ENCODE assay signal across 9 cellular contexts in the genomic region with DNA sequence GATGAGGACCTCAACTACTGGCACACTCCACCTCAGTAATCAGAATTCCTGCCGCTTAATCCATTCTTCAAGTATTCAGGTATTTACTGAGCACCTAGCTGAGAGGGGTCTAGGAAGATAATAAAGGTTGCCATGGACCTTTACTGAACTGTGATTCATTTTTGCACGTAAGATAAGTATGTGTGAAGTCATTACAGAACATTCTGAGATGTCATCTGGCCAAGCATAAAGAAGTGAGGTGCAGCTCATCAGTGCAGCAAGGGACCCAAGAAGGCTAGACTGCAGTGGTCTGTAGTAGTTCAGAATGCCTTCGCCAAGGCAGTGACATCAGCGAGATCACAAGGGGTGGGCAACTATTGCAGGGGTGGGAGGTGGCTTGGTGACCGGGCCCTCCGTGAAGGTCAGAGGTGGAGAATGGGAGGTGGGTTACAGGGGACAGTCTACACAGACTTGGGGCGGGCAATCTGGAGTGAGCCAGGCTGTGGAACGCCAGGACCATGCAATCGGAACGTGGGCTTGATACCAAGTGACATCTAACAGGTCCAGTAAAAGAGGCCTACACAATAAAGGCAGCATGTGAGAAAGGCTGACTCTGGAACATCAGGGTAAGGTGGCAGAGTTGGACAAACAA.
A peak's percentile ranks its signal among the peaks of the same experiment; 100 is the strongest.
DNase-seq lines count a peak whose midpoint lies in the region; ATAC-seq and TF ChIP-seq lines count a peak whose summit lies in the region.
"Had no signal": no experiment of that assay in that cellular context is flagged by ENCODE, and none has a peak within 500 bp of the region (broad histone marks: within the 10 kb centered on the region; RNA-seq: fewer than 3 reads in every experiment).

No MANE protein-coding gene starts in this region.

- no peak overlapping the region for H2AFZ ChIP-seq in Karpas-422 (ENCODE audit: low read length)

- H3K27me3 Mint-ChIP-seq in nephron (ENCODE audit: low read depth) = no peaks in the 10 kb centered on the region

- peaks cover 5% of the 10 kb centered on the region for H3K36me3 Mint-ChIP-seq in nephron (ENCODE audit: low read depth)

- H3K4me2 ChIP-seq in Karpas-422 (ENCODE audit: low read depth, low read length, poor library complexity, severe bottlenecking) = peak overlapping the region; percentile 86

- H3K9me3 Mint-ChIP-seq in nephron = no peaks in the 10 kb centered on the region

- H3K4me3 Mint-ChIP-seq in nephron = peak overlapping the region in 2 of 3 experiments; percentile 54 to 60

- H3K9me2 ChIP-seq in Karpas-422 (replicated peaks; ENCODE audit: insufficient read depth, low read length) = no peaks in the 10 kb centered on the region

- no peak for TF ChIP-seq CTCF in 22Rv1 (IDR thresholded peaks at IDR 0.05)
- TF ChIP-seq CTCF in nephron (IDR thresholded peaks at IDR 0.05; ENCODE audit: unreplicated experiment in 3 of 3) = no peak

- H3K9ac ChIP-seq in Karpas-422 (ENCODE audit: low read length) = peak overlapping the region; percentile 81

- H3K9me3 ChIP-seq in Karpas-422 (ENCODE audit: low read length) = no peaks in the 10 kb centered on the region

- H3K27ac ChIP-seq in 22Rv1 = peak overlapping the region; percentile 54
- peak overlapping the region; percentile 100 for H3K27ac ChIP-seq in Karpas-422 (ENCODE audit: low read length)
- peak overlapping the region; percentile 66 for H3K27ac ChIP-seq in cingulate gyrus (ENCODE audit: low read depth, low read length)

- no peak for ATAC-seq in GM21515 (IDR thresholded peaks at IDR 0.05; ENCODE audit: unreplicated experiment)
- no peak for ATAC-seq in GM21390 (IDR thresholded peaks at IDR 0.05; ENCODE audit: unreplicated experiment)
- no peak for ATAC-seq in GM21717 (IDR thresholded peaks at IDR 0.05; ENCODE audit: unreplicated experiment)

- peaks cover 18% of the 10 kb centered on the region for H3K36me3 ChIP-seq in Karpas-422 (ENCODE audit: insufficient read depth, low read length)

- H3K4me3 ChIP-seq in Karpas-422 (ENCODE audit: low read length) = peak overlapping the region; percentile 70

- peaks cover 6% of the 10 kb centered on the region; the same call in 1 of the 2 replicates for H4K20me1 ChIP-seq in Karpas-422 (ENCODE audit: insufficient read depth, low read depth, low read length)

- H3K4me1 ChIP-seq in Karpas-422 (ENCODE audit: low read length) = peaks cover 73% of the 10 kb centered on the region

- H3K4me1 Mint-ChIP-seq in nephron = peaks cover 22% of the 10 kb centered on the region

- no peaks in the 10 kb centered on the region for H3K27me3 ChIP-seq in Karpas-422 (ENCODE audit: low read length)

- DNase-seq in Karpas-422 = peak; percentile 57
- DNase-seq in NCI-H146 treated with DMSO at 0.1 percent for 48 hours (lab: John Stamatoyannopoulos, UW; ENCODE audit: unreplicated experiment) = no peak
- DNase-seq: midbrain had no signal

- peak overlapping the region; percentile 94 to 98 (median 97) for H3K27ac Mint-ChIP-seq in nephron

- H3K79me2 ChIP-seq in Karpas-422 (ENCODE audit: low read length) = peaks cover 48% of the 10 kb centered on the region
